In the genomic region with DNA sequence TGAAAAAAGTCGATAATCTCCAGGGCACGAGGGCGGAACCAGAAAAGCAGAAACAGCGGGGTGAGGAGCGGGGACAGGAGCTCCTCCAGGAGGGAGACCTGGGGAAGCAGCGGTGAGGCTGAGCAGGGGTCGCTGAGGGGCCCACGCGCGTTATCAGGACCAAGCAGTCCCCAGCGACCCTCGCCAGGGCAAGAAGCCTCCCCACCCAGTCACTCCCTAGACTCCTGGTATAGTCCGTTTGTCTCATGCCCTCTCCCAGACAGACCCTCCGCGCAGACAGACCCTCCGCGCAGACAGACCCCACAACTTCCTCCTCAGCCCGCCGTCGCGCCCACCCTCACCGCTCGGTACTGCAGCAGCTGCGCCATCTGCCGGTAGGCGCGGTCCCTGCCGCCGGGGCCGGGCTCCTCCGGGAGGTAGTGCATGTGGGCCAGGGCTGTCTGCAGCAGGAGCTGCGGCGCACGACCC, we compare ENCODE assay signal across 8 cellular contexts. TPM values are rescaled to one million over a fixed set of nuclear protein-coding genes. Genes with fewer than 3 reads are reported as not detected.
DNase-seq lines count a peak whose midpoint lies in the region; ATAC-seq, FAIRE-seq and TF ChIP-seq lines count a peak whose summit lies in the region.

No MANE protein-coding gene starts in this region.

- CTCF ChIA-PET in GM12878 (lab: Yijun Ruan, JAX) = interaction anchor here (0.7 to 2.4 kb wide), 13 partner anchors 9 to 235 kb away, joined by 3 to 14 read pairs (median 4); a partner anchor contains a TSS

- FAIRE-seq in GM12878 (lab: Jason Lieb, UNC) = peak; percentile 56

- in situ Hi-C loops in GM12878 (cut with MboI) = no loop called here

- no peak for TF ChIP-seq EP300 in GM12878 (IDR thresholded peaks at IDR 0.05; ENCODE audit: borderline replicate concordance in 1 of 2, control insufficient read depth in 1 of 2, low read depth in 2 of 2, low read length in 2 of 2)

- RAD21 ChIA-PET in GM12878 (lab: Charles Lee; ENCODE audit: unreplicated experiment) = interaction anchor here (0.7 kb wide), 1 partner anchor 55 kb away, joined by 3 read pairs; no protein-coding TSS in a partner anchor

- peak; percentile 7 to 50 for DNase-seq in AML-193 (lab: John Stamatoyannopoulos, UW)
- DNase-seq in UCSD-AML1 (lab: John Stamatoyannopoulos, UW; ENCODE audit: unreplicated experiment) = peak; percentile 47
- no peak for DNase-seq in GM12878 (ENCODE audit: low read depth, low spot score)
- DNase-seq in iPS-NIHi11 (ENCODE audit: low spot score) = peak; percentile 84
- DNase-seq in stimulated activated CD4-positive, alpha-beta T cell treated with anti-CD3 and anti-CD28 coated beads, Interleukin-15, amount 100 ng/mL, for 48 hours (ENCODE audit: low read depth in 2 of 2) = peak; percentile 71 to 78

- 9% methylated on average over 34 of the region's 34 CpGs for WGBS in GM12878 (ENCODE audit: insufficient coverage, insufficient replicate concordance, low lambda C conversion rate, missing lambda C conversion rate)

- intact Hi-C loops in GM12878 (cut with micrococcal nuclease; ENCODE audit: unreplicated experiment) = no loop called here

- SMC1A ChIA-PET in GM12878 (lab: Charles Lee; ENCODE audit: uncharacterized antibody, unreplicated experiment) = interaction anchor here (1.0 to 1.4 kb wide), 2 partner anchors 10 to 139 kb away, joined by 3 read pairs; a partner anchor contains a TSS

- H3K27ac ChIP-seq in KMS-11 (no peak overlapping the region), GM12878 (ENCODE audit: control insufficient read depth, insufficient read depth) (no peak overlapping the region)

- H2AFZ ChIP-seq in KMS-11 (ENCODE audit: low read depth) (peak overlapping the region; percentile 76), GM12878 (ENCODE audit: control insufficient read depth, low read depth, low read length) (no peak overlapping the region)

- H3K36me3 ChIP-seq in KMS-11 (ENCODE audit: insufficient read depth) (no peaks in the 10 kb centered on the region), GM12878 (ENCODE audit: control insufficient read depth in 2 of 2, insufficient read depth in 2 of 2, low read length in 1 of 2) (no peaks in the 10 kb centered on the region)

- peaks cover 30% of the 10 kb centered on the region for H3K27me3 ChIP-seq in KMS-11 (ENCODE audit: insufficient read depth, low read depth)
- H3K27me3 ChIP-seq in GM12878 (replicated peaks in 1 of 2; ENCODE audit: control insufficient read depth in 2 of 2, insufficient read depth in 2 of 2, low read length in 1 of 2) = peaks cover 8 to 10% of the 10 kb centered on the region in 2 experiments; a peak in 3 of 4 replicates

- POLR2A ChIA-PET in GM12878 (lab: Charles Lee) = no interaction called here

- H3K4me2 ChIP-seq in KMS-11 = peak overlapping the region; percentile 66
- peak overlapping the region; percentile 50 for H3K4me2 ChIP-seq in GM12878 (ENCODE audit: control insufficient read depth, insufficient read depth)

- BruUV-seq in GM12878 (replicated peaks; lab: Mats Ljungman, UMichigan) = no TSS peak

- H3K79me2 ChIP-seq in KMS-11 (ENCODE audit: insufficient read depth, low read depth) = no peaks in the 10 kb centered on the region
- H3K79me2 ChIP-seq in GM12878 (ENCODE audit: control insufficient read depth, insufficient read depth, low read length) = no peaks in the 10 kb centered on the region

- H3K4me1 ChIP-seq in KMS-11 (ENCODE audit: low read depth, poor library complexity, severe bottlenecking) = peaks cover 18% of the 10 kb centered on the region
- peaks cover 9% of the 10 kb centered on the region for H3K4me1 ChIP-seq in GM12878 (ENCODE audit: control insufficient read depth, insufficient read depth, low read length)

- no peaks in the 10 kb centered on the region for H3K9me3 ChIP-seq in GM12878 (replicated peaks; ENCODE audit: control insufficient read depth, insufficient read depth, low read length)

- no peak overlapping the region for H3K4me3 ChIP-seq in KMS-11 (IDR thresholded peaks at IDR 0.05; ENCODE audit: insufficient read depth, low read depth, low read length)
- no peak overlapping the region for H3K4me3 ChIP-seq in GM12878

- TF ChIP-seq RAD21 in GM12878 (IDR thresholded peaks at IDR 0.05; ENCODE audit: insufficient read depth, low read depth, low read length) = peak; percentile 49

- TF ChIP-seq POLR2A in GM12878 (IDR thresholded peaks at IDR 0.05; ENCODE audit: low read depth, low read length) = no peak

- H3K9ac ChIP-seq in KMS-11 = peak overlapping the region; percentile 33; the same call in 1 of the 2 replicates
- H3K9ac ChIP-seq in GM12878 (ENCODE audit: control insufficient read depth, insufficient read depth, low read length) = no peak overlapping the region

- peak; percentile 58 for ATAC-seq in GM18909 (IDR thresholded peaks at IDR 0.05; ENCODE audit: poor library complexity, unreplicated experiment)
- ATAC-seq in GM12878 = peak; percentile 84
- no peak for ATAC-seq in GM19328 (IDR thresholded peaks at IDR 0.05; ENCODE audit: unreplicated experiment)

- H4K20me1 ChIP-seq in KMS-11 (ENCODE audit: insufficient read depth) (no peaks in the 10 kb centered on the region), GM12878 (ENCODE audit: control insufficient read depth, insufficient read depth) (no peaks in the 10 kb centered on the region)

- TF ChIP-seq CTCF in KMS-11 (conservative IDR thresholded peaks at IDR 0.05; ENCODE audit: low read depth, low read length) = peak; percentile 95
- TF ChIP-seq CTCF in GM12878 (IDR thresholded peaks at IDR 0.05 in 2 of 3, conservative IDR thresholded peaks at IDR 0.05 in 1 of 3; ENCODE audit: control insufficient read depth in 2 of 3, extremely low read depth in 1 of 3, insufficient read depth in 1 of 3, low read depth in 3 of 3, low read length in 3 of 3) = peak; percentile 83 to 97 (median 88)

RNA-seq across cellular contexts. Expression of a gene that starts 6.3 kb away (rescaled TPM):
- total RNA-seq in GM12878 (2013; cell fraction: nucleolus; rRNA removed) = 0.22 and 0.67 TPM in 2 replicates
- total RNA-seq in GM12878 (2014; rRNA removed) (0.05 TPM in 1 of 2 replicates, not detected in the other), GM12878 (2014; rRNA removed; fragmentation: Illumina TruSeq; extraction: Trizol) (0.09 TPM in 1 of 2 replicates, not detected in the other), GM12878 (2021) (0.36 and 0.48 TPM in 2 replicates)
- 0.17 TPM for polyA plus RNA-seq in GM12878 (2011; ENCODE audit: low read depth)
- polyA plus RNA-seq in GM12878 (2011; rRNA removed) (0.01 and 0.13 TPM in 2 replicates), GM12878 (2014; fragmentation: Illumina TruSeq; extraction: Trizol) (0.12 TPM in 1 of 2 replicates, not detected in the other), GM12878 (2014; fragmentation: Nextera tagmentation; extraction: Ambion mirVana) (under 1 TPM in 1 of 2 experiments, not detected in 1; 0.04 TPM), GM12878 (2014; rRNA removed) (0.13 and 0.62 TPM in 2 replicates), GM12878 (2016; fragmentation: Nextera tagmentation; extraction: Ambion mirVana) (under 1 TPM; 0.24 to 0.83 TPM)
- 0.07 and 0.17 TPM in 2 replicates for polyA plus RNA-seq in GM12878 (2011; cell fraction: cytosol; rRNA removed)
- polyA plus RNA-seq in GM12878 (2011; cell fraction: nucleus; rRNA removed) = 0.63 and 1.2 TPM in 2 replicates
- 0.64 and 0.83 TPM in 2 replicates for polyA plus RNA-seq in GM12878 (2012)
- 0.10 TPM in 1 of 2 replicates, not detected in the other for polyA minus RNA-seq in GM12878 (2011; rRNA and poly(A)+ RNA removed)
- not detected in 2 replicates for polyA minus RNA-seq in GM12878 (2011; cell fraction: cytosol; rRNA and poly(A)+ RNA removed)
- polyA minus RNA-seq in GM12878 (2011; cell fraction: nucleus; rRNA and poly(A)+ RNA removed) = 0.12 TPM in 1 of 2 replicates, not detected in the other

RNA-seq across cellular contexts. Expression of a gene that starts 10.3 kb away (rescaled TPM):
- total RNA-seq in GM12878 (2013; cell fraction: nucleolus; rRNA removed) = 46.2 and 58.1 TPM in 2 replicates
- total RNA-seq in GM12878 (2014; rRNA removed) (26.3 and 27.4 TPM in 2 replicates), GM12878 (2014; rRNA removed; fragmentation: Illumina TruSeq; extraction: Trizol) (9.1 and 10.8 TPM in 2 replicates), GM12878 (2021) (30.6 and 34.7 TPM in 2 replicates)
- 5.0 TPM for polyA plus RNA-seq in GM12878 (2011; ENCODE audit: low read depth)
- polyA plus RNA-seq in GM12878 (2011; rRNA removed) (3.8 and 9.6 TPM in 2 replicates), GM12878 (2014; fragmentation: Illumina TruSeq; extraction: Trizol) (4.7 and 11.5 TPM in 2 replicates), GM12878 (2014; fragmentation: Nextera tagmentation; extraction: Ambion mirVana) (1 to 10 TPM in 1 of 2 experiments, under 1 TPM in 1; 0.77 to 1.2 TPM), GM12878 (2014; rRNA removed) (24.7 and 27.3 TPM in 2 replicates), GM12878 (2016; fragmentation: Nextera tagmentation; extraction: Ambion mirVana) (10 to 100 TPM; 30.5 to 34.8 TPM)
- polyA plus RNA-seq in GM12878 (2011; cell fraction: cytosol; rRNA removed) = 16.5 and 21.4 TPM in 2 replicates
- polyA plus RNA-seq in GM12878 (2011; cell fraction: nucleus; rRNA removed) = 60.0 and 60.7 TPM in 2 replicates
- polyA plus RNA-seq in GM12878 (2012) = 13.0 and 13.2 TPM in 2 replicates
- 15.9 and 30.2 TPM in 2 replicates for polyA minus RNA-seq in GM12878 (2011; rRNA and poly(A)+ RNA removed)
- polyA minus RNA-seq in GM12878 (2011; cell fraction: cytosol; rRNA and poly(A)+ RNA removed) = 14.3 and 15.0 TPM in 2 replicates
- 16.9 and 33.6 TPM in 2 replicates for polyA minus RNA-seq in GM12878 (2011; cell fraction: nucleus; rRNA and poly(A)+ RNA removed)

RNA-seq across cellular contexts. Expression of a gene that starts 27.2 kb away (rescaled TPM):
- 3.4 and 7.9 TPM in 2 replicates for total RNA-seq in GM12878 (2013; cell fraction: nucleolus; rRNA removed)
- total RNA-seq in GM12878 (2014; rRNA removed) = 0.06 and 0.16 TPM in 2 replicates
- total RNA-seq in GM12878 (2014; rRNA removed; fragmentation: Illumina TruSeq; extraction: Trizol) = 0.05 and 0.09 TPM in 2 replicates
- 0.32 and 0.92 TPM in 2 replicates for total RNA-seq in GM12878 (2021)
- not detected for polyA plus RNA-seq in GM12878 (2011; ENCODE audit: low read depth)
- polyA plus RNA-seq in GM12878 (2011; rRNA removed) = 0.30 and 0.42 TPM in 2 replicates
- polyA plus RNA-seq in GM12878 (2011; cell fraction: cytosol; rRNA removed) = 1.1 and 1.4 TPM in 2 replicates
- polyA plus RNA-seq in GM12878 (2011; cell fraction: nucleus; rRNA removed) = 1.9 and 2.4 TPM in 2 replicates
- polyA plus RNA-seq in GM12878 (2012) = 0.11 and 0.32 TPM in 2 replicates
- 0.06 TPM in 1 of 2 replicates, not detected in the other for polyA plus RNA-seq in GM12878 (2014; fragmentation: Illumina TruSeq; extraction: Trizol)
- not detected for polyA plus RNA-seq in GM12878 (2014; fragmentation: Nextera tagmentation; extraction: Ambion mirVana)
- polyA plus RNA-seq in GM12878 (2014; rRNA removed) = 0.33 and 0.56 TPM in 2 replicates
- polyA plus RNA-seq in GM12878 (2016; fragmentation: Nextera tagmentation; extraction: Ambion mirVana) = under 1 TPM in 1 of 2 experiments, not detected in 1; 0.70 TPM
- polyA minus RNA-seq in GM12878 (2011; rRNA and poly(A)+ RNA removed) = 1.2 and 2.5 TPM in 2 replicates
- 1.1 and 1.5 TPM in 2 replicates for polyA minus RNA-seq in GM12878 (2011; cell fraction: cytosol; rRNA and poly(A)+ RNA removed)
- polyA minus RNA-seq in GM12878 (2011; cell fraction: nucleus; rRNA and poly(A)+ RNA removed) = 0.12 and 1.1 TPM in 2 replicates

RNA-seq across cellular contexts. Expression of a gene that starts 30.3 kb away (rescaled TPM):
- total RNA-seq in GM12878 (2013; cell fraction: nucleolus; rRNA removed) = 2.0 and 2.2 TPM in 2 replicates
- total RNA-seq in GM12878 (2014; rRNA removed) = 0.16 TPM in 1 of 2 replicates, not detected in the other
- total RNA-seq in GM12878 (2014; rRNA removed; fragmentation: Illumina TruSeq; extraction: Trizol) = 0.51 TPM in 1 of 2 replicates, not detected in the other
- 1.0 and 1.5 TPM in 2 replicates for total RNA-seq in GM12878 (2021)
- 0.13 TPM for polyA plus RNA-seq in GM12878 (2011; ENCODE audit: low read depth)
- 0.07 and 0.09 TPM in 2 replicates for polyA plus RNA-seq in GM12878 (2011; rRNA removed)
- polyA plus RNA-seq in GM12878 (2011; cell fraction: cytosol; rRNA removed) = 0.09 and 0.15 TPM in 2 replicates
- 1.3 and 1.9 TPM in 2 replicates for polyA plus RNA-seq in GM12878 (2011; cell fraction: nucleus; rRNA removed)
- 1.6 and 1.8 TPM in 2 replicates for polyA plus RNA-seq in GM12878 (2012)
- 0.47 TPM in 1 of 2 replicates, not detected in the other for polyA plus RNA-seq in GM12878 (2014; fragmentation: Illumina TruSeq; extraction: Trizol)
- polyA plus RNA-seq in GM12878 (2014; fragmentation: Nextera tagmentation; extraction: Ambion mirVana) = not detected
- polyA plus RNA-seq in GM12878 (2014; rRNA removed) = 0.55 and 1.4 TPM in 2 replicates
- polyA plus RNA-seq in GM12878 (2016; fragmentation: Nextera tagmentation; extraction: Ambion mirVana) = under 1 TPM; 0.24 to 0.40 TPM
- not detected in 2 replicates for polyA minus RNA-seq in GM12878 (2011; rRNA and poly(A)+ RNA removed)
- polyA minus RNA-seq in GM12878 (2011; cell fraction: cytosol; rRNA and poly(A)+ RNA removed) = not detected in 2 replicates
- 0.24 and 0.48 TPM in 2 replicates for polyA minus RNA-seq in GM12878 (2011; cell fraction: nucleus; rRNA and poly(A)+ RNA removed)

RNA-seq across cellular contexts. Expression of a gene that starts 39.7 kb away (rescaled TPM):
- total RNA-seq in GM12878 (2013; cell fraction: nucleolus; rRNA removed) = 7.9 and 9.3 TPM in 2 replicates
- total RNA-seq in GM12878 (2014; rRNA removed) (25.9 and 30.3 TPM in 2 replicates), GM12878 (2014; rRNA removed; fragmentation: Illumina TruSeq; extraction: Trizol) (18.2 and 19.4 TPM in 2 replicates), GM12878 (2021) (19.1 and 19.7 TPM in 2 replicates)
- polyA plus RNA-seq in GM12878 (2011; ENCODE audit: low read depth) = 6.6 TPM
- polyA plus RNA-seq in GM12878 (2011; rRNA removed) (20.2 and 24.5 TPM in 2 replicates), GM12878 (2014; fragmentation: Illumina TruSeq; extraction: Trizol) (13.9 and 19.4 TPM in 2 replicates), GM12878 (2014; fragmentation: Nextera tagmentation; extraction: Ambion mirVana) (1 to 10 TPM; 1.5 to 8.1 TPM), GM12878 (2014; rRNA removed) (23.5 and 27.6 TPM in 2 replicates), GM12878 (2016; fragmentation: Nextera tagmentation; extraction: Ambion mirVana) (10 to 100 TPM; 33.1 to 33.4 TPM)
- polyA plus RNA-seq in GM12878 (2011; cell fraction: cytosol; rRNA removed) = 39.7 and 49.3 TPM in 2 replicates
- 31.1 TPM in 2 replicates for polyA plus RNA-seq in GM12878 (2011; cell fraction: nucleus; rRNA removed)
- polyA plus RNA-seq in GM12878 (2012) = 11.1 and 12.6 TPM in 2 replicates
- polyA minus RNA-seq in GM12878 (2011; rRNA and poly(A)+ RNA removed) = 24.7 and 28.3 TPM in 2 replicates
- 7.6 and 12.2 TPM in 2 replicates for polyA minus RNA-seq in GM12878 (2011; cell fraction: cytosol; rRNA and poly(A)+ RNA removed)
- polyA minus RNA-seq in GM12878 (2011; cell fraction: nucleus; rRNA and poly(A)+ RNA removed) = 13.7 and 18.2 TPM in 2 replicates
